Comparison of ENCODE assay signal across 1 cellular context in the genomic region with DNA sequence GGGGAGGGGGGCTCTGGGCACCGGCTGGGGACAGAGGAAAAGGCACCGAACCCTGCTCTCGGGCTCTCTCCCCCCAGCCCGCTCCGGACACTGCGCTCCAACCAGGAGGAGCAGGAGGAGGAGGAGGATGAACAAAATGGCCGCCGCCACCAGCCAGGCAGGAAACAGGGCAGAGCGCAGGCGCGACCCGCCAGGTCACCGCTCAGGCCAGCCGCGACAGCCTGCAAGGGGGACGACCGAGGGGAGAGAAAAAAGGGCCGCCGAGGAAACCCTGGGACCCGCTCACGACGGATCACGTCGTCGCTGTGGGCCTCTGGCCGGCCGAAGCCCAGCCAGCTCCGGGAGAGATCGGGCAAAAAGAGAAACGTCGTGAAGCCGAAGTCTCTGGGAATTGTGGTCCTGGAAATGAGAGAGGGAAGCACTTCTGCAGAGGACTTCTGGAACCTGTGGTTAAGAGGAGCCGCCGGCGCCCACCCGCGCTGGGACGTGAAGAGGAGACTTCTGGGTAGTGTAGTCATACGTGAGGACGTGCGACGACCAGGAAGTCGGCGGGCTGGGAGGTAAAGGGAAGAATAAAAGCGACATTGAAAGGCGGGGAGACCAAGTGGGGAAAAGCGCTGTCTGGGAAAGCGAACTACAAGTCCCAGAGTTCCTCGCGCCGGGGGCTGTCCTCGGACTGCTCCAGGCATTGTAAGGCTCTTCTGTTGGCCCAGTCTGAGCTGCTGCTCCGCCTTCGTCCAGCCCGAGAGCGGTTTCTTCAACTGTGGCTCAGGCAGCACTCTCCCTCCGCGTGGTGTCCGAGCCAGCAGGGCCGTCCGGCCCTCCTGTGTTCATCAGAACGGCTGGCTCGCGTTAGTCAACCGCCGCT.
TF ChIP-seq lines count a peak whose summit lies in the region.

TSS of gene TIAL1 (minus strand) at position 428 of the 868 bp plus-strand sequence. CDS start 499 bp downstream, outside the sequence.

TF ChIP-seq in HepG2, 621 proteins besides CTCF, POLR2A, EP300 and RAD21 (continued from another document and continues in another):
- no peak for TF ChIP-seq FLYWCH1 (CRISPR knock-in tag; IDR thresholded peaks at IDR 0.05)
- peak; percentile 47 for TF ChIP-seq NR2F6 (IDR thresholded peaks at IDR 0.05)
- TF ChIP-seq NR2F6 (CRISPR knock-in tag; IDR thresholded peaks at IDR 0.05): peak; percentile 31; the same call in 1 of the 2 replicates
- TF ChIP-seq FOXC1 (CRISPR knock-in tag; IDR thresholded peaks at IDR 0.05; ENCODE audit: borderline replicate concordance): peak; percentile 49; the same call in 1 of the 2 replicates
- TF ChIP-seq MAF1 (CRISPR knock-in tag; IDR thresholded peaks at IDR 0.05; ENCODE audit: borderline replicate concordance): no peak
- no peak for TF ChIP-seq NR1H2 (CRISPR knock-in tag; IDR thresholded peaks at IDR 0.05; ENCODE audit: borderline replicate concordance, low read depth)
- TF ChIP-seq HOXA3 (CRISPR knock-in tag; IDR thresholded peaks at IDR 0.05): peak; percentile 76; the same call in 1 of the 2 replicates
- TF ChIP-seq DMTF1 (CRISPR knock-in tag; IDR thresholded peaks at IDR 0.05): no peak
- TF ChIP-seq CCDC6 (CRISPR knock-in tag; IDR thresholded peaks at IDR 0.05): peak; percentile 68; the same call in 1 of the 2 replicates
- TF ChIP-seq TFE3 (CRISPR knock-in tag; IDR thresholded peaks at IDR 0.05): 0 out of 2 replicates have a peak, but pooled peaks have one; percentile 24
- TF ChIP-seq AKAP8 (CRISPR knock-in tag; IDR thresholded peaks at IDR 0.05): no peak
- no peak for TF ChIP-seq ZFAT (CRISPR knock-in tag; conservative IDR thresholded peaks at IDR 0.05)
- peak in 1 of 2 experiments; percentile 74; a peak in 3 of 4 replicates for TF ChIP-seq HMGXB4 (CRISPR knock-in tag; IDR thresholded peaks at IDR 0.05; ENCODE audit: borderline replicate concordance in 1 of 2, low read depth in 1 of 2)
- no peak for TF ChIP-seq AKNA (CRISPR knock-in tag; IDR thresholded peaks at IDR 0.05; ENCODE audit: borderline replicate concordance)
- no peak; the same call in 1 of the 2 replicates for TF ChIP-seq ZNF354B (CRISPR knock-in tag; IDR thresholded peaks at IDR 0.05)
- TF ChIP-seq, protein P1, sequence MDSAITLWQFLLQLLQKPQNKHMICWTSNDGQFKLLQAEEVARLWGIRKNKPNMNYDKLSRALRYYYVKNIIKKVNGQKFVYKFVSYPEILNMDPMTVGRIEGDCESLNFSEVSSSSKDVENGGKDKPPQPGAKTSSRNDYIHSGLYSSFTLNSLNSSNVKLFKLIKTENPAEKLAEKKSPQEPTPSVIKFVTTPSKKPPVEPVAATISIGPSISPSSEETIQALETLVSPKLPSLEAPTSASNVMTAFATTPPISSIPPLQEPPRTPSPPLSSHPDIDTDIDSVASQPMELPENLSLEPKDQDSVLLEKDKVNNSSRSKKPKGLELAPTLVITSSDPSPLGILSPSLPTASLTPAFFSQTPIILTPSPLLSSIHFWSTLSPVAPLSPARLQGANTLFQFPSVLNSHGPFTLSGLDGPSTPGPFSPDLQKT (CRISPR knock-in tag; IDR thresholded peaks at IDR 0.05; ENCODE audit: borderline replicate concordance): no peak
- peak; percentile 62 for TF ChIP-seq CCAR2 (optimal IDR thresholded peaks at IDR 0.05; ENCODE audit: low read depth, low read length)
- TF ChIP-seq, protein P2, sequence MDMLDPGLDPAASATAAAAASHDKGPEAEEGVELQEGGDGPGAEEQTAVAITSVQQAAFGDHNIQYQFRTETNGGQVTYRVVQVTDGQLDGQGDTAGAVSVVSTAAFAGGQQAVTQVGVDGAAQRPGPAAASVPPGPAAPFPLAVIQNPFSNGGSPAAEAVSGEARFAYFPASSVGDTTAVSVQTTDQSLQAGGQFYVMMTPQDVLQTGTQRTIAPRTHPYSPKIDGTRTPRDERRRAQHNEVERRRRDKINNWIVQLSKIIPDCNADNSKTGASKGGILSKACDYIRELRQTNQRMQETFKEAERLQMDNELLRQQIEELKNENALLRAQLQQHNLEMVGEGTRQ (IDR thresholded peaks at IDR 0.05; ENCODE audit: low read depth, low read length): no peak
- TF ChIP-seq, protein P2 (CRISPR knock-in tag; IDR thresholded peaks at IDR 0.05; ENCODE audit: borderline replicate concordance): 0 out of 2 replicates have a peak, but pooled peaks have one; percentile 21
- TF ChIP-seq MAFK (conservative IDR thresholded peaks at IDR 0.05 in 1 of 2, IDR thresholded peaks at IDR 0.05 in 1 of 2; ENCODE audit: low read length in 2 of 2): no peak
- no peak for TF ChIP-seq CBX5 (CRISPR knock-in tag; IDR thresholded peaks at IDR 0.05; ENCODE audit: borderline replicate concordance)
- TF ChIP-seq ZFP62 (CRISPR knock-in tag; IDR thresholded peaks at IDR 0.05): no peak
- TF ChIP-seq MTA1 (CRISPR knock-in tag; IDR thresholded peaks at IDR 0.05; ENCODE audit: borderline replicate concordance): no peak; the same call in 1 of the 2 replicates
- TF ChIP-seq ZNF670 (CRISPR knock-in tag; IDR thresholded peaks at IDR 0.05; ENCODE audit: borderline replicate concordance): 0 out of 2 replicates have a peak, but pooled peaks have one; percentile 3
- no peak for TF ChIP-seq EZH2 (conservative IDR thresholded peaks at IDR 0.05; ENCODE audit: low read depth, low read length)
- TF ChIP-seq ZSCAN31 (CRISPR knock-in tag; IDR thresholded peaks at IDR 0.05; ENCODE audit: low read depth): 0 out of 2 replicates have a peak, but pooled peaks have one; percentile 6
- TF ChIP-seq KAT8 (CRISPR knock-in tag; IDR thresholded peaks at IDR 0.05): peak; percentile 88
- TF ChIP-seq GPBP1L1 (CRISPR knock-in tag; IDR thresholded peaks at IDR 0.05): no peak
- TF ChIP-seq SALL2 (CRISPR knock-in tag; IDR thresholded peaks at IDR 0.05): 0 out of 2 replicates have a peak, but pooled peaks have one; percentile 14
- TF ChIP-seq, protein P3, sequence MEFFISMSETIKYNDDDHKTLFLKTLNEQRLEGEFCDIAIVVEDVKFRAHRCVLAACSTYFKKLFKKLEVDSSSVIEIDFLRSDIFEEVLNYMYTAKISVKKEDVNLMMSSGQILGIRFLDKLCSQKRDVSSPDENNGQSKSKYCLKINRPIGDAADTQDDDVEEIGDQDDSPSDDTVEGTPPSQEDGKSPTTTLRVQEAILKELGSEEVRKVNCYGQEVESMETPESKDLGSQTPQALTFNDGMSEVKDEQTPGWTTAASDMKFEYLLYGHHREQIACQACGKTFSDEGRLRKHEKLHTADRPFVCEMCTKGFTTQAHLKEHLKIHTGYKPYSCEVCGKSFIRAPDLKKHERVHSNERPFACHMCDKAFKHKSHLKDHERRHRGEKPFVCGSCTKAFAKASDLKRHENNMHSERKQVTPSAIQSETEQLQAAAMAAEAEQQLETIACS (CRISPR knock-in tag; IDR thresholded peaks at IDR 0.05): no peak
- TF ChIP-seq, protein P4, sequence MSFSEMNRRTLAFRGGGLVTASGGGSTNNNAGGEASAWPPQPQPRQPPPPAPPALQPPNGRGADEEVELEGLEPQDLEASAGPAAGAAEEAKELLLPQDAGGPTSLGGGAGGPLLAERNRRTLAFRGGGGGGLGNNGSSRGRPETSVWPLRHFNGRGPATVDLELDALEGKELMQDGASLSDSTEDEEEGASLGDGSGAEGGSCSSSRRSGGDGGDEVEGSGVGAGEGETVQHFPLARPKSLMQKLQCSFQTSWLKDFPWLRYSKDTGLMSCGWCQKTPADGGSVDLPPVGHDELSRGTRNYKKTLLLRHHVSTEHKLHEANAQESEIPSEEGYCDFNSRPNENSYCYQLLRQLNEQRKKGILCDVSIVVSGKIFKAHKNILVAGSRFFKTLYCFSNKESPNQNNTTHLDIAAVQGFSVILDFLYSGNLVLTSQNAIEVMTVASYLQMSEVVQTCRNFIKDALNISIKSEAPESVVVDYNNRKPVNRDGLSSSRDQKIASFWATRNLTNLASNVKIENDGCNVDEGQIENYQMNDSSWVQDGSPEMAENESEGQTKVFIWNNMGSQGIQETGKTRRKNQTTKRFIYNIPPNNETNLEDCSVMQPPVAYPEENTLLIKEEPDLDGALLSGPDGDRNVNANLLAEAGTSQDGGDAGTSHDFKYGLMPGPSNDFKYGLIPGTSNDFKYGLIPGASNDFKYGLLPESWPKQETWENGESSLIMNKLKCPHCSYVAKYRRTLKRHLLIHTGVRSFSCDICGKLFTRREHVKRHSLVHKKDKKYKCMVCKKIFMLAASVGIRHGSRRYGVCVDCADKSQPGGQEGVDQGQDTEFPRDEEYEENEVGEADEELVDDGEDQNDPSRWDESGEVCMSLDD (CRISPR knock-in tag; IDR thresholded peaks at IDR 0.05; ENCODE audit: borderline replicate concordance): no peak; the same call in 1 of the 2 replicates
- TF ChIP-seq ZNF143 (CRISPR knock-in tag; IDR thresholded peaks at IDR 0.05): peak; percentile 97
